ENCODE assay signal across 21 cellular contexts in the genomic region with DNA sequence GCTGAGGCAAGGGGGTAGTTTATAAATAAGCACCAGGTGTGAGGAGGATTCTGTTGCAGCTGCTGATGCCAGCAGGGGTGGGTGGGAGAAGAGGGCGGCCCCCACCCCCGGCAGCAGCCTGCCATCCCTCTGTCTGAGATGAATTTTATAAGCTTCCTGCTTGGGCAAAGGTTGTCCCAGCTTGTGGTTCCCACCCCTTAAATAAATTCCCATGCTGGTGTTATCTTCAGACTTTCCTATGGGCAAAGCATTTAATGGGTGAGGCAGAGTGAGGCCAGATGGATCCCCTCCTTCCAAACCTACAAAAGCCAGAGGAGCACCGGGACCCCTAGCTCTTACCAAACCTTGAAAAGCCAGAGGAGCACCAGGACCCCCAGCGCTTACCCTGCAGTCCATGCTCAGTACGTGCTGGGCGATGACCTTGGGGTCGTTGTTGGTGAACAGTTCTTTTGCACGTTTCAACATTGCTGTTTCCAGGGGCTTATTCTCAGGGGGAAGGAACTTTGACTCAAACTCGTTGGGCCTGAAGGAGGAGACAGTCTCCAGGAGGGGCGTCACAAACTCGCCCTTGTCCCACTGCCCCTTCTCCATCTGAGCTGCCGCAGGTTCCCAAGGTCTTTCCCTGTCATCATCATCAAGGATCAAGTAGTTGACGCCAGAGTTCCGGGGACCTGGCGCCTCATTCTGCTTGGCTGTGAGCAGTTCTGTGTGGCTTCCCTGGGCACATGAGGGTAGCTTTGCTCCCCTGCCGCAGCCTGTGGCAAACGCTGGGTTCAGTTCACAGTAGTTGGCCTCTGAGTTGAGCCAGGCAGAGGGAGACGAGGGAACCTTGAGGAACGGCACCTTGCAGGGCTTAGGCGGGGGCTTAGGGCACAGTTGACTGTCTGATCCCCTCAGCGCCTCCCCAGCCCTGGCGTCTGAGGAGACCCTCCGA.
A peak's percentile ranks its signal among the peaks of the same experiment; 100 is the strongest.
DNase-seq lines count a peak whose midpoint lies in the region; ATAC-seq, FAIRE-seq and TF ChIP-seq lines count a peak whose summit lies in the region.
"Had no signal": no experiment of that assay in that cellular context is flagged by ENCODE, and none has a peak within 500 bp of the region (broad histone marks: within the 10 kb centered on the region; RNA-seq: fewer than 3 reads in every experiment).

No MANE protein-coding gene starts in this region.

- DNase-seq in DMS 273 treated with DMSO at 0.1 percent for 48 hours (lab: John Stamatoyannopoulos, UW), result peak; percentile 24
- no peak for DNase-seq in PC-3
- peak; percentile 33 for DNase-seq in islet precursor cell
- DNase-seq in gastrocnemius medialis, result no peak
- DNase-seq in mucosa of gallbladder (ENCODE audit: low spot score), result no peak
- no peak for DNase-seq in HK-2 (ENCODE audit: unreplicated experiment)
- no peak for DNase-seq in urothelium cell line (ENCODE audit: low spot score)
- DNase-seq: activated CD4-positive, alpha-beta T cell treated with anti-CD3 and anti-CD28 coated beads for 1 hour; activated effector memory CD4-positive, alpha-beta T cell treated with anti-CD3 and anti-CD28 coated beads, Interleukin-2, amount 50 U/mL, for 16 hours; effector CD8-positive, alpha-beta T cell; EL; glutamatergic neuron; KBM-7; NCI-H2081; stimulated activated naive CD4-positive, alpha-beta T cell treated with Interleukin-2 at 50 U/mL for 16 hours; upper lobe of right lung had no signal

- no peaks in the 10 kb centered on the region for H3K27me3 ChIP-seq in PC-3 (ENCODE audit: low read length)
- H3K27me3 ChIP-seq in gastrocnemius medialis, result no peaks in the 10 kb centered on the region
- H3K27me3 ChIP-seq: upper lobe of right lung had no signal

- H3K9me3 ChIP-seq in PC-3 (ENCODE audit: low read length) (no peaks in the 10 kb centered on the region), gastrocnemius medialis (no peaks in the 10 kb centered on the region)
- H3K9me3 ChIP-seq: upper lobe of right lung had no signal

- H3F3A ChIP-seq in PC-3 (ENCODE audit: low read length, unreplicated experiment), result peaks cover 19% of the 10 kb centered on the region

- H3K9ac ChIP-seq in PC-3 (ENCODE audit: low read length), result peak overlapping the region; percentile 23; the same call in 1 of the 2 replicates

- H3K9me2 ChIP-seq in PC-3 (replicated peaks; ENCODE audit: low read length), result no peaks in the 10 kb centered on the region

- CTCF ChIA-PET in PC-3 (lab: Charles Lee), result no interaction called here

- H3K4me3 ChIP-seq in PC-3 (ENCODE audit: low read length) (no peak overlapping the region), gastrocnemius medialis (no peak overlapping the region)
- H3K4me3 ChIP-seq: lung, upper lobe of right lung had no signal

- BruUV-seq in PC-3 (replicated peaks; lab: Mats Ljungman, UMichigan), result TSS peak; percentile 7

- H3K27ac ChIP-seq in PC-3 (ENCODE audit: low read length) (peak overlapping the region; percentile 97), gastrocnemius medialis (peak overlapping the region; percentile 74 to 94 (median 82))
- H3K27ac ChIP-seq: upper lobe of right lung had no signal

- H2AFZ ChIP-seq in PC-3 (ENCODE audit: low read length), result no peak overlapping the region

- TF ChIP-seq CTCF in PC-3 (conservative IDR thresholded peaks at IDR 0.05; ENCODE audit: low read depth, low read length) (no peak), gastrocnemius medialis (IDR thresholded peaks at IDR 0.05 in 4 of 5, conservative IDR thresholded peaks at IDR 0.05 in 1 of 5) (no peak)

- peaks cover 86% of the 10 kb centered on the region for H3K79me2 ChIP-seq in PC-3 (ENCODE audit: low read length)

- intact Hi-C loops in PC-3 (cut with micrococcal nuclease) (loop anchor here (10.0 kb wide), 1 partner anchor 263 kb away; no protein-coding TSS in a partner anchor), gastrocnemius medialis (cut with DNase I; ENCODE audit: low total_unique reads) (no loop called here)

- ATAC-seq in PC-3, result no peak
- no peak for ATAC-seq in gastrocnemius medialis
- ATAC-seq in HG03280 (IDR thresholded peaks at IDR 0.05; ENCODE audit: unreplicated experiment), result no peak
- ATAC-seq: activated CD8-positive, alpha-beta memory T cell treated with anti-CD3 and anti-CD28 coated beads, Interleukin-2, amount 10 ng/mL, durations not matched to agents 7 days and 5 days; upper lobe of right lung had no signal

- H3K36me3 ChIP-seq in PC-3 (ENCODE audit: low read depth, low read length) (peaks cover 82% of the 10 kb centered on the region), gastrocnemius medialis (peaks cover 0 to 29% of the 10 kb centered on the region in 2 donors)

- POLR2A ChIA-PET in PC-3 (lab: Charles Lee; ENCODE audit: unreplicated experiment), result no interaction called here

- H3K4me1 ChIP-seq in PC-3 (ENCODE audit: insufficient read depth, low read length), result peaks cover 79% of the 10 kb centered on the region
- peaks cover 48 to 77% of the 10 kb centered on the region in 2 donors for H3K4me1 ChIP-seq in gastrocnemius medialis

- H3K4me2 ChIP-seq in PC-3 (ENCODE audit: low read length), result no peak overlapping the region

- H4K20me1 ChIP-seq in PC-3 (ENCODE audit: low read length), result peaks cover 19% of the 10 kb centered on the region; the same call in 1 of the 2 replicates

- no peak for TF ChIP-seq POLR2A in gastrocnemius medialis (IDR thresholded peaks at IDR 0.05)

- FAIRE-seq in urothelium cell line (lab: Jason Lieb, UNC), result no peak
- FAIRE-seq: H1, RCC 7860 had no signal

- in situ Hi-C loops in gastrocnemius medialis (cut with MboI; ENCODE audit: low sequenced_read_pairs in 4 of 4), result no loop called here

Comparison
In these comparisons a context has a peak if more than half of its experiments do, and no peak if none do; other contexts are left out.
1. DNase-seq: peak in DMS 273 treated with DMSO at 0.1 percent for 48 hours (single experiment) and islet precursor cell (single experiment); none in PC-3 (single experiment), gastrocnemius medialis (0 of 2), mucosa of gallbladder (single experiment), HK-2 (single experiment) and urothelium cell line (single experiment).